Comparison of ENCODE assay signal across 1 cellular context in genomic region chr16:3971261-3971660, GRCh38.
TF ChIP-seq lines count a peak whose summit lies in the region.

No MANE protein-coding gene starts in this region.

TF ChIP-seq in GM12878, 131 proteins besides CTCF, POLR2A, EP300 and RAD21 (continued from another document):
- TF ChIP-seq, protein P1, sequence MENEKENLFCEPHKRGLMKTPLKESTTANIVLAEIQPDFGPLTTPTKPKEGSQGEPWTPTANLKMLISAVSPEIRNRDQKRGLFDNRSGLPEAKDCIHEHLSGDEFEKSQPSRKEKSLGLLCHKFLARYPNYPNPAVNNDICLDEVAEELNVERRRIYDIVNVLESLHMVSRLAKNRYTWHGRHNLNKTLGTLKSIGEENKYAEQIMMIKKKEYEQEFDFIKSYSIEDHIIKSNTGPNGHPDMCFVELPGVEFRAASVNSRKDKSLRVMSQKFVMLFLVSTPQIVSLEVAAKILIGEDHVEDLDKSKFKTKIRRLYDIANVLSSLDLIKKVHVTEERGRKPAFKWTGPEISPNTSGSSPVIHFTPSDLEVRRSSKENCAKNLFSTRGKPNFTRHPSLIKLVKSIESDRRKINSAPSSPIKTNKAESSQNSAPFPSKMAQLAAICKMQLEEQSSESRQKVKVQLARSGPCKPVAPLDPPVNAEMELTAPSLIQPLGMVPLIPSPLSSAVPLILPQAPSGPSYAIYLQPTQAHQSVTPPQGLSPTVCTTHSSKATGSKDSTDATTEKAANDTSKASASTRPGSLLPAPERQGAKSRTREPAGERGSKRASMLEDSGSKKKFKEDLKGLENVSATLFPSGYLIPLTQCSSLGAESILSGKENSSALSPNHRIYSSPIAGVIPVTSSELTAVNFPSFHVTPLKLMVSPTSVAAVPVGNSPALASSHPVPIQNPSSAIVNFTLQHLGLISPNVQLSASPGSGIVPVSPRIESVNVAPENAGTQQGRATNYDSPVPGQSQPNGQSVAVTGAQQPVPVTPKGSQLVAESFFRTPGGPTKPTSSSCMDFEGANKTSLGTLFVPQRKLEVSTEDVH (IDR thresholded peaks at IDR 0.05; ENCODE audit: low read depth, partially characterized antibody) = no peak
- TF ChIP-seq ZZZ3 (IDR thresholded peaks at IDR 0.05; ENCODE audit: control insufficient read depth, insufficient read length, low read depth) (no peak), RELB (IDR thresholded peaks at IDR 0.05; ENCODE audit: low read depth) (no peak), ZNF24 (IDR thresholded peaks at IDR 0.05) (no peak), PKNOX1 (IDR thresholded peaks at IDR 0.05) (no peak), MTA3 (IDR thresholded peaks at IDR 0.05; ENCODE audit: borderline replicate concordance, low read length) (0 out of 2 replicates have a peak, but pooled peaks have one; percentile 37), JUNB (IDR thresholded peaks at IDR 0.05) (peak; percentile 88), HDGF (IDR thresholded peaks at IDR 0.05) (no peak), NFIC (IDR thresholded peaks at IDR 0.05; ENCODE audit: low read depth, low read length) (no peak), ZNF384 (IDR thresholded peaks at IDR 0.05; ENCODE audit: borderline replicate concordance, low read depth, low read length) (no peak), SREBF1 (IDR thresholded peaks at IDR 0.05; ENCODE audit: low read length) (no peak), ETV6 (conservative IDR thresholded peaks at IDR 0.05 in 1 of 2, IDR thresholded peaks at IDR 0.05 in 1 of 2; ENCODE audit: borderline replicate concordance in 1 of 2, low read depth in 1 of 2) (peak in 1 of 2 experiments; percentile 29; a peak in 1 of 4 replicates), RB1 (IDR thresholded peaks at IDR 0.05; ENCODE audit: borderline replicate concordance) (no peak), CREM (IDR thresholded peaks at IDR 0.05; ENCODE audit: low read depth) (peak; percentile 32; the same call in 1 of the 2 replicates), SMARCA5 (IDR thresholded peaks at IDR 0.05) (no peak), IRF4 (IDR thresholded peaks at IDR 0.05; ENCODE audit: low read depth, low read length) (peak; percentile 91; the same call in 1 of the 2 replicates), IRF3 (IDR thresholded peaks at IDR 0.05) (no peak), YBX1 (IDR thresholded peaks at IDR 0.05) (no peak), RUNX3 (IDR thresholded peaks at IDR 0.05; ENCODE audit: low read length) (peak; percentile 39; the same call in 1 of the 2 replicates)
- TF ChIP-seq, protein P2, sequence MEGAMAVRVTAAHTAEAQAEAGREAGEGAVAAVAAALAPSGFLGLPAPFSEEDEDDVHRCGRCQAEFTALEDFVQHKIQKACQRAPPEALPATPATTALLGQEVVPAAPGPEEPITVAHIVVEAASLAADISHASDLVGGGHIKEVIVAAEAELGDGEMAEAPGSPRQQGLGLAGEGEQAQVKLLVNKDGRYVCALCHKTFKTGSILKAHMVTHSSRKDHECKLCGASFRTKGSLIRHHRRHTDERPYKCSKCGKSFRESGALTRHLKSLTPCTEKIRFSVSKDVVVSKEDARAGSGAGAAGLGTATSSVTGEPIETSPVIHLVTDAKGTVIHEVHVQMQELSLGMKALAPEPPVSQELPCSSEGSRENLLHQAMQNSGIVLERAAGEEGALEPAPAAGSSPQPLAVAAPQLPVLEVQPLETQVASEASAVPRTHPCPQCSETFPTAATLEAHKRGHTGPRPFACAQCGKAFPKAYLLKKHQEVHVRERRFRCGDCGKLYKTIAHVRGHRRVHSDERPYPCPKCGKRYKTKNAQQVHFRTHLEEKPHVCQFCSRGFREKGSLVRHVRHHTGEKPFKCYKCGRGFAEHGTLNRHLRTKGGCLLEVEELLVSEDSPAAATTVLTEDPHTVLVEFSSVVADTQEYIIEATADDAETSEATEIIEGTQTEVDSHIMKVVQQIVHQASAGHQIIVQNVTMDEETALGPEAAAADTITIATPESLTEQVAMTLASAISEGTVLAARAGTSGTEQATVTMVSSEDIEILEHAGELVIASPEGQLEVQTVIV (IDR thresholded peaks at IDR 0.05; ENCODE audit: borderline replicate concordance, partially characterized antibody) = no peak
- TF ChIP-seq, protein P3, sequence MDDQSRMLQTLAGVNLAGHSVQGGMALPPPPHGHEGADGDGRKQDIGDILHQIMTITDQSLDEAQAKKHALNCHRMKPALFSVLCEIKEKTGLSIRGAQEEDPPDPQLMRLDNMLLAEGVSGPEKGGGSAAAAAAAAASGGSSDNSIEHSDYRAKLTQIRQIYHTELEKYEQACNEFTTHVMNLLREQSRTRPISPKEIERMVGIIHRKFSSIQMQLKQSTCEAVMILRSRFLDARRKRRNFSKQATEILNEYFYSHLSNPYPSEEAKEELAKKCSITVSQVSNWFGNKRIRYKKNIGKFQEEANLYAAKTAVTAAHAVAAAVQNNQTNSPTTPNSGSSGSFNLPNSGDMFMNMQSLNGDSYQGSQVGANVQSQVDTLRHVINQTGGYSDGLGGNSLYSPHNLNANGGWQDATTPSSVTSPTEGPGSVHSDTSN (IDR thresholded peaks at IDR 0.05; ENCODE audit: insufficient replicate concordance, low read depth, low read length) = no peak
